Comparison of ENCODE assay signal across 10 cellular contexts in the genomic region with DNA sequence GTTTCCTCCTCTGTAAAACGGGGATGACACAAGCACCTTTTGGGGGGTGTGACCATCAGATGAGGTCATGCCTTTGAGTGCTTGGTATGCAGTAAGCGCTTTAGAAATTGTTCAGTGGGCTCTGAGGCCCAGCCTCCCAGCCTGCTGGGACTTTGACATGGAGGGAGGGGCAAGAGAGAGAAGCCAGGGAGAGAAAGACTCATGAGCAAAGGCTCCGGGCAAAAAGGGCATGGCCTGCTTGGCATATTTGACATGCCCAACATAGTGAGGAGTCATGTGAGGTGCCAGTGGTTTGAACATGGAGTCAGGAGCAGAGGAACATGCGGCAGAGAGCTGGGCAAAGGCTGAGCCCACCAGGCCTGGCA. TPM values are rescaled to one million over a fixed set of nuclear protein-coding genes. Genes with fewer than 3 reads are reported as not detected.
A peak's percentile ranks its signal among the peaks of the same experiment; 100 is the strongest.
DNase-seq lines count a peak whose midpoint lies in the region; ATAC-seq, FAIRE-seq and TF ChIP-seq lines count a peak whose summit lies in the region.
"Had no signal": no experiment of that assay in that cellular context is flagged by ENCODE, and none has a peak within 500 bp of the region (broad histone marks: within the 10 kb centered on the region; RNA-seq: fewer than 3 reads in every experiment).

No MANE protein-coding gene starts in this region.

- no peak overlapping the region for H3K27ac Mint-ChIP-seq in activated CD8-positive, alpha-beta memory T cell treated with anti-CD3 and anti-CD28 coated beads, Interleukin-2, amount 10 ng/mL, durations not matched to agents 7 days and 5 days

- no peak overlapping the region for H2AK5ac ChIP-seq in H1 (ENCODE audit: low read depth, low read length)

- no peaks in the 10 kb centered on the region for H3K9me3 ChIP-seq in H1 (ENCODE audit: insufficient read depth in 2 of 2, low read depth in 1 of 2, low read length in 1 of 2)
- H3K9me3 ChIP-seq in mucosa of stomach (ENCODE audit: control insufficient read depth, low read length): no peaks in the 10 kb centered on the region
- H3K9me3 ChIP-seq in uterus: no peaks in the 10 kb centered on the region

- TF ChIP-seq EP300 in H1 (IDR thresholded peaks at IDR 0.05; ENCODE audit: borderline replicate concordance in 1 of 2, low read depth in 2 of 2, low read length in 2 of 2): no peak

- peaks cover 0 to 7% of the 10 kb centered on the region in 2 experiments for H4K20me1 ChIP-seq in H1 (replicated peaks in 1 of 2; ENCODE audit: control insufficient read depth in 1 of 2, insufficient read depth in 2 of 2, low read length in 2 of 2)

- no peak overlapping the region for H3K4ac ChIP-seq in H1 (replicated peaks; ENCODE audit: insufficient read length, low read depth, low read length)

- no peak for FAIRE-seq in H1 (lab: Jason Lieb, UNC)

- H2BK5ac ChIP-seq in H1 (ENCODE audit: low read depth, low read length): peak overlapping the region; percentile 22; the same call in 1 of the 2 replicates

- H4K5ac ChIP-seq in H1 (ENCODE audit: insufficient read length, low read depth, low read length): no peak overlapping the region

- peaks cover 10% of the 10 kb centered on the region; the same call in 1 of the 2 replicates for H3K23me2 ChIP-seq in H1 (ENCODE audit: low read depth, low read length)

- no peak overlapping the region for H3K14ac ChIP-seq in H1 (ENCODE audit: insufficient read length)

- H3K23ac ChIP-seq in H1 (ENCODE audit: insufficient read length): no peak overlapping the region

- H2BK15ac ChIP-seq in H1 (ENCODE audit: low read length): 0 out of 2 replicates have a peak overlapping the region, but pooled peaks have one; percentile 46

- H3K4me1 ChIP-seq in H1 (replicated peaks in 1 of 4; ENCODE audit: control insufficient read depth in 3 of 4, insufficient read depth in 4 of 4, low read length in 3 of 4) (peaks cover 0 to 12% (median 2%) of the 10 kb centered on the region in 4 experiments; a peak in 4 of 7 replicates), mucosa of stomach (ENCODE audit: control insufficient read depth, insufficient read depth, low read length) (peaks cover 33% of the 10 kb centered on the region), uterus (peaks cover 0 to 16% of the 10 kb centered on the region in 2 donors)

- POLR2A ChIA-PET in H1 (lab: Charles Lee; ENCODE audit: partially characterized antibody): no interaction called here

- H3K4me1 Mint-ChIP-seq in activated CD8-positive, alpha-beta memory T cell treated with anti-CD3 and anti-CD28 coated beads, Interleukin-2, amount 10 ng/mL, durations not matched to agents 7 days and 5 days: peaks cover 8% of the 10 kb centered on the region

- no peak overlapping the region; the same call in 1 of the 2 replicates for H3K18ac ChIP-seq in H1 (ENCODE audit: extremely low read depth, low read length)

- no peak overlapping the region for H3K56ac ChIP-seq in H1 (replicated peaks; ENCODE audit: insufficient read length, low read depth, low read length)

- no peaks in the 10 kb centered on the region for H3K79me1 ChIP-seq in H1 (ENCODE audit: low read depth, low read length)

- WGBS in H1 (ENCODE audit: extremely low coverage in 1 of 2, insufficient coverage in 1 of 2, insufficient read length in 1 of 2, insufficient replicate concordance in 2 of 2, low coverage in 1 of 2, low lambda C conversion rate in 2 of 2, missing lambda C conversion rate in 1 of 2), 2 experiments: 49% methylated on average over 4 of the region's 4 CpGs; no CpG with 5 or more reads in 1 of the 2 experiments

- no peaks in the 10 kb centered on the region; a peak in 1 of 7 replicates for H3K27me3 ChIP-seq in H1 (replicated peaks in 1 of 4; ENCODE audit: control insufficient read depth in 3 of 4, extremely low read depth in 1 of 4, insufficient read depth in 3 of 4, low read length in 3 of 4)
- H3K27me3 ChIP-seq in mucosa of stomach (ENCODE audit: control insufficient read depth, insufficient read depth, low read length): no peaks in the 10 kb centered on the region
- no peaks in the 10 kb centered on the region for H3K27me3 ChIP-seq in uterus

- TF ChIP-seq CTCF in H1 (IDR thresholded peaks at IDR 0.05; ENCODE audit: control extremely low read depth in 1 of 3, insufficient read depth in 1 of 3, low read depth in 1 of 3, low read length in 3 of 3) (no peak), uterus (IDR thresholded peaks at IDR 0.05) (no peak), omental fat pad (IDR thresholded peaks at IDR 0.05) (no peak)

- H3K36me3 ChIP-seq in H1 (ENCODE audit: control insufficient read depth in 2 of 4, insufficient read depth in 4 of 4, low read length in 3 of 4): no peaks in the 10 kb centered on the region
- H3K36me3 ChIP-seq in mucosa of stomach (ENCODE audit: control insufficient read depth, insufficient read depth, low read length): no peaks in the 10 kb centered on the region
- H3K36me3 ChIP-seq in uterus: no peaks in the 10 kb centered on the region

- no peak overlapping the region for H3K9ac ChIP-seq in H1 (replicated peaks in 1 of 4; ENCODE audit: extremely low read depth in 1 of 4, low read depth in 3 of 4, low read length in 3 of 4)
- H3K9ac ChIP-seq in mucosa of stomach (ENCODE audit: low read length): peak overlapping the region; percentile 19

- H3K36me3 Mint-ChIP-seq in activated CD8-positive, alpha-beta memory T cell treated with anti-CD3 and anti-CD28 coated beads, Interleukin-2, amount 10 ng/mL, durations not matched to agents 7 days and 5 days: no peaks in the 10 kb centered on the region

- no peak for TF ChIP-seq RAD21 in H1 (IDR thresholded peaks at IDR 0.05 in 1 of 2, conservative IDR thresholded peaks at IDR 0.05 in 1 of 2; ENCODE audit: low read depth in 2 of 2, low read length in 2 of 2)

- DNase-seq in activated CD8-positive, alpha-beta memory T cell treated with anti-CD3 and anti-CD28 coated beads, Interleukin-2, amount 10 ng/mL, durations not matched to agents 7 days and 5 days: no peak
- DNase-seq in activated CD8-positive, alpha-beta memory T cell treated with anti-CD3 and anti-CD28 coated beads for 24 hours: no peak
- DNase-seq in H1 (ENCODE audit: low read depth in 1 of 2, low spot score in 2 of 2) (no peak), uterus (no peak), omental fat pad (ENCODE audit: low spot score) (no peak), inferior parietal cortex (ENCODE audit: extremely low spot score) (no peak)
- DNase-seq: NCI-H1417 treated with DMSO at 0.1 percent for 48 hours had no signal

- CTCF ChIA-PET in activated CD8-positive, alpha-beta memory T cell treated with anti-CD3 and anti-CD28 coated beads, Interleukin-2, amount 10 ng/mL, durations not matched to agents 7 days and 5 days (lab: Charles Lee): interaction anchor here (0.9 to 8.5 kb wide), 6 partner anchors 44 to 206 kb away, joined by 3 to 156 read pairs (median 5); a partner anchor contains a TSS
- CTCF ChIA-PET in H1 (lab: Charles Lee; ENCODE audit: partially characterized antibody): interaction anchor here (0.7 to 22.4 kb wide), 41 partner anchors 8 to 212 kb away, joined by 3 to 480 read pairs (median 5); a partner anchor contains a TSS

- no peak overlapping the region for H2AFZ ChIP-seq in H1 (ENCODE audit: low read length)

- intact Hi-C loops in uterus (cut with DNase I; ENCODE audit: low total_unique reads): loop anchor here (5.0 kb wide), 1 partner anchor 102 kb away; no protein-coding TSS in a partner anchor

- no peak overlapping the region for H4K8ac ChIP-seq in H1 (ENCODE audit: extremely low read depth, insufficient read depth, low read length)

- no peaks in the 10 kb centered on the region for H3K79me2 ChIP-seq in H1 (ENCODE audit: control insufficient read depth in 1 of 2, insufficient read depth in 2 of 2, low read length in 2 of 2)

- H3K4me3 ChIP-seq in H1 (ENCODE audit: extremely low read depth in 1 of 4, insufficient read depth in 2 of 4, low read depth in 3 of 4, low read length in 4 of 4): peak overlapping the region in 1 of 4 experiments; percentile 51; a peak in 2 of 8 replicates
- peak overlapping the region; percentile 60 for H3K4me3 ChIP-seq in mucosa of stomach (ENCODE audit: low read length)
- H3K4me3 ChIP-seq in uterus: no peak overlapping the region

- H3K27ac ChIP-seq in H1 (ENCODE audit: low read depth, low read length) (no peak overlapping the region), uterus (peak overlapping the region; percentile 32 to 75)

- peak overlapping the region; percentile 26 to 66; a peak in 3 of 4 replicates for H3K4me2 ChIP-seq in H1 (ENCODE audit: insufficient read depth in 1 of 2, low read depth in 2 of 2, low read length in 2 of 2)

- H3K4me3 Mint-ChIP-seq in activated CD8-positive, alpha-beta memory T cell treated with anti-CD3 and anti-CD28 coated beads, Interleukin-2, amount 10 ng/mL, durations not matched to agents 7 days and 5 days: no peak overlapping the region
- H3K4me3 Mint-ChIP-seq: central memory CD8-positive, alpha-beta T cell had no signal

- peak; percentile 21 for ATAC-seq in activated CD8-positive, alpha-beta memory T cell treated with anti-CD3 and anti-CD28 coated beads, Interleukin-2, amount 10 ng/mL, durations not matched to agents 7 days and 5 days
- ATAC-seq in omental fat pad (ENCODE audit: low FRiP score) (no peak), GM21529 (IDR thresholded peaks at IDR 0.05; ENCODE audit: unreplicated experiment) (no peak)

- H2BK12ac ChIP-seq in H1 (ENCODE audit: low read depth, low read length): peak overlapping the region; percentile 76; the same call in 1 of the 2 replicates

- TF ChIP-seq POLR2A in H1 (IDR thresholded peaks at IDR 0.05; ENCODE audit: control extremely low read depth in 1 of 2, low read depth in 2 of 2, low read length in 2 of 2) (no peak), uterus (IDR thresholded peaks at IDR 0.05) (no peak)

- peaks cover 2% of the 10 kb centered on the region for H3K27me3 Mint-ChIP-seq in activated CD8-positive, alpha-beta memory T cell treated with anti-CD3 and anti-CD28 coated beads, Interleukin-2, amount 10 ng/mL, durations not matched to agents 7 days and 5 days

- H2BK120ac ChIP-seq in H1 (replicated peaks; ENCODE audit: low read depth, low read length): no peak overlapping the region

- H2BK20ac ChIP-seq in H1 (ENCODE audit: low read length): peak overlapping the region; percentile 62; the same call in 1 of the 2 replicates

- H4K91ac ChIP-seq in H1 (replicated peaks; ENCODE audit: insufficient read length, low read length): no peak overlapping the region

- no peaks in the 10 kb centered on the region for H3K9me3 Mint-ChIP-seq in activated CD8-positive, alpha-beta memory T cell treated with anti-CD3 and anti-CD28 coated beads, Interleukin-2, amount 10 ng/mL, durations not matched to agents 7 days and 5 days (ENCODE audit: low read depth)
- H3K9me3 Mint-ChIP-seq: central memory CD8-positive, alpha-beta T cell had no signal

RNA-seq across cellular contexts. Expression of a gene that starts 14.0 kb away (rescaled TPM):
- total RNA-seq in activated CD8-positive, alpha-beta memory T cell treated with anti-CD3 and anti-CD28 coated beads, Interleukin-2, amount 10 ng/mL, durations not matched to agents 7 days and 5 days: 1 to 10 TPM; 1.4 to 4.4 TPM
- total RNA-seq in H1 (2021; fragmentation: NEBNext Ultra II Directional; extraction: Animal tissue kit (Norgen Biotek cat#: 25700)): 4.8 and 5.1 TPM in 2 replicates
- 1.5 and 1.9 TPM in 2 replicates for polyA plus RNA-seq in H1 (2011; rRNA removed)
- polyA plus RNA-seq in H1 (2011; cell fraction: cytosol; rRNA removed): 1.3 TPM
- polyA plus RNA-seq in H1 (2011; cell fraction: nucleus; rRNA removed): 7.3 TPM
- polyA plus RNA-seq in H1 (2012, experiment 1 of 2): 2.0 to 2.7 TPM (median 2.3 TPM) in 4 replicates
- polyA plus RNA-seq in H1 (2012, experiment 2 of 2): 1.1 TPM
- 1.9 TPM for polyA plus RNA-seq in H1 (2013, experiment 1 of 2)
- 2.0 TPM for polyA plus RNA-seq in H1 (2013, experiment 2 of 2)
- polyA minus RNA-seq in H1 (2011; rRNA and poly(A)+ RNA removed): 11.6 and 19.6 TPM in 2 replicates
- 4.1 TPM for polyA minus RNA-seq in H1 (2011; cell fraction: cytosol; rRNA and poly(A)+ RNA removed)
- 15.0 TPM for polyA minus RNA-seq in H1 (2011; cell fraction: nucleus; rRNA and poly(A)+ RNA removed)
- total RNA-seq in uterus (1,000 to 10,000 TPM in 1 of 4 donors, 100 to 1,000 TPM in 3; 144 to 1,338 (median 313) TPM), omental fat pad (100 to 1,000 TPM; 135 to 453 (median 361) TPM)

Comparison
In these comparisons a context has a peak if more than half of its experiments do, and no peak if none do; other contexts are left out.
1. RNA of a gene that starts 14.0 kb away (total RNA-seq): 144 to 1,338 TPM in uterus and 135 to 453 TPM in omental fat pad; 4.8 to 5.1 TPM in H1 and 1.4 to 4.4 TPM in activated CD8-positive, alpha-beta memory T cell treated with anti-CD3 and anti-CD28 coated beads, Interleukin-2, amount 10 ng/mL, durations not matched to agents 7 days and 5 days; every median in the first group is over 10 times any median in the second.